8 cellular contexts compared by ENCODE assay signal in the genomic region with DNA sequence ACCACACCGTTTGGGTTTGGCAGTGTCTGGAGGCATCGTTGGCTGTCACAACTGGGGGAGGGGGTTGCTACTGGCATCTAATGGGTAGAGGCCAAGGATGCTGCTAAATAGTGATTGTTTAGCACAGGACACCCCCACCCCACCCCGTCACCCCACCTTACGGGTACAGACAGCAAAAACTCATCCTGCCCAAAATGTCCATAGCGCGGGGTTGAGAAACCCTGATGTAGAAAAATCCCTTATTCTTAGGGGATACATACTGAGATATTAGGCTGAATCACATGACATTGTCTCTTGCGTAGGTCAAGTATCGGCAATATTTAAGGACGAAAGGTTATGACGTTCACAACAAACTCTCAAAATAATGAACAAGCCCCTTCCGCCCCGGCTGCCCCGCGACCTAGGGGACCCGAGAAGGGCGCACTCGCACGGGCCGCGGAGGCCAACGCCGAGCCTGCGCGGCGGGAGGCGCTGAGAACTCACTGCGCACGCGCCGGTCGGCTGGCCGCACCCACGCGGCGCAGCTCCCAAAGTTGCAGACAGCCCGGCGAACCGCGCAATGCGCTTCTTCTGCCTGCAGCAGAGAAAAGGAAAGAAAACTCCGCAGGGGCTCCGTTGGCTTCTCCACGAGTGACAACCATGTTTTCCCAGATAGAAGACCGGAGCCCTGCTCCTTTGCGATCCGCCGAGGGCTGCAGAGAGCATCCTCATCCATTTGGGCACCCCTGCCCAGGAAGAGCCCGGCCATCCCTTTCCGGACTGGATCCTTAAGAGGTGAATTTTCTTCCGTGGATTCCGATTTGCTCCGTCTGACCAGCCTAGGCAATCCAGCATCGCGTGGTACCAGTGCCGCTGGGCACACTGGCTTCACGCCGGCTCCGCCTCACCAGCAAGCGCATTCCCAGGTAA.
DNase-seq lines count a peak whose midpoint lies in the region; ATAC-seq, FAIRE-seq and TF ChIP-seq lines count a peak whose summit lies in the region.

No MANE protein-coding gene starts in this region.

- no peaks in the 10 kb centered on the region for H3K27me3 ChIP-seq in layer of hippocampus (ENCODE audit: control insufficient read depth, insufficient read depth, low read length)

- peak; percentile 90 for FAIRE-seq in GM18507 (lab: Jason Lieb, UNC)

- peak; percentile 74 for DNase-seq in GM18507 (ENCODE audit: extremely low spot score, insufficient read length, low read depth)
- peak; percentile 82 for DNase-seq in NCI-H2171 treated with DMSO at 0.1 percent for 48 hours (lab: John Stamatoyannopoulos, UW)
- DNase-seq in activated CD4-positive, CD25-positive, alpha-beta regulatory T cell treated with anti-CD3 and anti-CD28 coated beads, Interleukin-2, amount 50 U/mL, for 72 hours = peak; percentile 77
- DNase-seq in cerebellum (ENCODE audit: low spot score) = peak; percentile 83
- DNase-seq in stimulated activated CD4-positive, alpha-beta T cell treated with anti-CD3 and anti-CD28 coated beads, Interleukin-1b, Interleukin-23, amount 100 ng/mL, for 24 hours (ENCODE audit: low read depth in 4 of 4, low spot score in 1 of 4) = peak; percentile 44 to 63 (median 52)

- TF ChIP-seq CTCF in 22Rv1 (IDR thresholded peaks at IDR 0.05) = no peak

- ATAC-seq in HG02970 (IDR thresholded peaks at IDR 0.05; ENCODE audit: low FRiP score, unreplicated experiment) = peak; percentile 94

- H3K27ac ChIP-seq in 22Rv1 (peak overlapping the region; percentile 66), layer of hippocampus (ENCODE audit: low read depth, low read length) (peak overlapping the region; percentile 90)

Comparison
In these comparisons a context has a peak if more than half of its experiments do, and no peak if none do; other contexts are left out.
1. Peak in every context shown above with its lines: DNase-seq, ATAC-seq and H3K27ac ChIP-seq.